12 cellular contexts compared by ENCODE assay signal in genomic region chr1:59266180-59266926, GRCh38. TPM values are rescaled to one million over a fixed set of nuclear protein-coding genes. Genes with fewer than 3 reads are reported as not detected.
DNase-seq lines count a peak whose midpoint lies in the region; ATAC-seq and TF ChIP-seq lines count a peak whose summit lies in the region.
"Had no signal": no experiment of that assay in that cellular context is flagged by ENCODE, and none has a peak within 500 bp of the region (broad histone marks: within the 10 kb centered on the region; RNA-seq: fewer than 3 reads in every experiment).

No MANE protein-coding gene starts in this region.

- H3K27ac ChIP-seq in heart right ventricle = peak overlapping the region in 9 of 10 donors; percentile 2 to 82 (median 26)
- H3K27ac ChIP-seq: foreskin keratinocyte had no signal

- no peak overlapping the region for H3K4me3 ChIP-seq in heart right ventricle

- H3K27ac Mint-ChIP-seq in stimulated activated effector memory CD8-positive, alpha-beta T cell treated with anti-CD3 and anti-CD28 coated beads, Interleukin-12 subunit alpha, Interleukin-12 subunit beta, amount 100 ng/mL, for 72 hours = no peak overlapping the region
- H3K27ac Mint-ChIP-seq: T-helper 1 cell treated with Interleukin-12 subunit alpha and Interleukin-12 subunit beta and Interleukin-4 antibody, amounts not matched to agents 30 μg/mL and 1 μg/mL, for 36 hours had no signal

- no peaks in the 10 kb centered on the region for H3K9me3 Mint-ChIP-seq in stimulated activated effector memory CD8-positive, alpha-beta T cell treated with anti-CD3 and anti-CD28 coated beads, Interleukin-12 subunit alpha, Interleukin-12 subunit beta, amount 100 ng/mL, for 72 hours
- H3K9me3 Mint-ChIP-seq: neural crest cell; T-helper 1 cell treated with Interleukin-12 subunit alpha and Interleukin-12 subunit beta and Interleukin-4 antibody, amounts not matched to agents 30 μg/mL and 1 μg/mL, for 36 hours had no signal

- ATAC-seq in GM18508 (IDR thresholded peaks at IDR 0.05; ENCODE audit: insufficient read depth, unreplicated experiment) (peak; percentile 62), GM21529 (IDR thresholded peaks at IDR 0.05; ENCODE audit: unreplicated experiment) (peak; percentile 87), HG03442 (IDR thresholded peaks at IDR 0.05; ENCODE audit: unreplicated experiment) (peak; percentile 76), heart right ventricle (peak in 7 of 8 donors; percentile 33 to 69 (median 67))
- no peak for ATAC-seq in stimulated activated effector memory CD8-positive, alpha-beta T cell treated with anti-CD3 and anti-CD28 coated beads, Interleukin-12 subunit alpha, Interleukin-12 subunit beta, amount 100 ng/mL, for 72 hours
- ATAC-seq: foreskin keratinocyte had no signal

- H3K4me1 ChIP-seq in heart right ventricle = peaks cover 3 to 36% (median 29%) of the 10 kb centered on the region in 9 donors
- H3K4me1 ChIP-seq: foreskin keratinocyte had no signal

- no peaks in the 10 kb centered on the region for H3K9me3 ChIP-seq in heart right ventricle

- intact Hi-C loops in heart right ventricle (cut with DNase I) = no loop called here

- no peak overlapping the region for H3K4me3 Mint-ChIP-seq in stimulated activated effector memory CD8-positive, alpha-beta T cell treated with anti-CD3 and anti-CD28 coated beads, Interleukin-12 subunit alpha, Interleukin-12 subunit beta, amount 100 ng/mL, for 72 hours
- H3K4me3 Mint-ChIP-seq: neural crest cell; T-helper 1 cell treated with Interleukin-12 subunit alpha and Interleukin-12 subunit beta and Interleukin-4 antibody, amounts not matched to agents 30 μg/mL and 1 μg/mL, for 36 hours had no signal

- WGBS in heart right ventricle, 2 donors = 50 to 54% methylated on average over 4 of the region's 4 CpGs

- no peak for DNase-seq in heart right ventricle
- no peak for DNase-seq in activated CD4-positive, alpha-beta T cell treated with anti-CD3 and anti-CD28 coated beads, Interleukin-2, amount 50 U/mL, for 1 hour
- no peak for DNase-seq in AG08395 (ENCODE audit: low spot score)
- DNase-seq in DMS114 treated with DMSO at 0.1 percent for 48 hours (lab: John Stamatoyannopoulos, UW; ENCODE audit: unreplicated experiment) = no peak
- DNase-seq in stimulated activated effector memory CD8-positive, alpha-beta T cell treated with anti-CD3 and anti-CD28 coated beads, Interleukin-12 subunit alpha, Interleukin-12 subunit beta, amount 100 ng/mL, for 72 hours (ENCODE audit: low spot score in 2 of 2) = no peak
- DNase-seq: foreskin keratinocyte, KG1 had no signal

- H3K36me3 ChIP-seq in heart right ventricle = no peaks in the 10 kb centered on the region

- H3K27me3 ChIP-seq in heart right ventricle = no peaks in the 10 kb centered on the region
- H3K27me3 ChIP-seq: foreskin keratinocyte had no signal

- no peak for TF ChIP-seq CTCF in heart right ventricle (IDR thresholded peaks at IDR 0.05)

- no peaks in the 10 kb centered on the region for H3K4me1 Mint-ChIP-seq in stimulated activated effector memory CD8-positive, alpha-beta T cell treated with anti-CD3 and anti-CD28 coated beads, Interleukin-12 subunit alpha, Interleukin-12 subunit beta, amount 100 ng/mL, for 72 hours

- H3K36me3 Mint-ChIP-seq in stimulated activated effector memory CD8-positive, alpha-beta T cell treated with anti-CD3 and anti-CD28 coated beads, Interleukin-12 subunit alpha, Interleukin-12 subunit beta, amount 100 ng/mL, for 72 hours = no peaks in the 10 kb centered on the region

RNA-seq across cellular contexts. Expression of gene FGGY, which starts 30.5 kb away (rescaled TPM):
- total RNA-seq in heart right ventricle = 10 to 100 TPM; 26.3 to 51.8 (median 36.6) TPM
- 1 to 10 TPM; 3.1 to 9.5 TPM for polyA plus RNA-seq in heart right ventricle
